8 cellular contexts compared by ENCODE assay signal in genomic region chr7:100705753-100706671, GRCh38. TPM values are rescaled to one million over a fixed set of nuclear protein-coding genes. Genes with fewer than 3 reads are reported as not detected.
A peak's percentile ranks its signal among the peaks of the same experiment; 100 is the strongest.
DNase-seq lines count a peak whose midpoint lies in the region; ATAC-seq and TF ChIP-seq lines count a peak whose summit lies in the region.

POP7 (plus strand) TSS chr7:100706121; CDS start chr7:100706831, 710 bp downstream.

- H3K9me3 ChIP-seq in liver (ENCODE audit: control insufficient read depth in 4 of 4, low read length in 3 of 4), result no peaks in the 10 kb centered on the region

- no peaks in the 10 kb centered on the region for H3K9me3 Mint-ChIP-seq in CD14-positive monocyte

- H3K27me3 Mint-ChIP-seq in CD14-positive monocyte (ENCODE audit: low read depth in 3 of 3), result peaks cover 6 to 15% (median 10%) of the 10 kb centered on the region in 3 donors

- TF ChIP-seq CTCF in CD14-positive monocyte (IDR thresholded peaks at IDR 0.05) (no peak), liver (IDR thresholded peaks at IDR 0.05; ENCODE audit: low read depth, low read length, missing input control) (no peak)

- H3K36me3 ChIP-seq in liver (ENCODE audit: control insufficient read depth in 4 of 4, insufficient read depth in 3 of 4, low read depth in 1 of 4, low read length in 3 of 4), result no peaks in the 10 kb centered on the region

- H3K27me3 ChIP-seq in liver (ENCODE audit: control insufficient read depth in 4 of 4, insufficient read depth in 4 of 4, low read length in 3 of 4), result no peaks in the 10 kb centered on the region

- peak within 1 kb of the TSS; percentile 79 to 93 (median 81) for H3K4me3 ChIP-seq in liver (ENCODE audit: low read depth in 1 of 3, low read length in 3 of 3)

- TF ChIP-seq RAD21 in liver (IDR thresholded peaks at IDR 0.05), result no peak

- peak; percentile 97 for DNase-seq in CD14-positive monocyte (ENCODE audit: low spot score)
- peak; percentile 99 for DNase-seq in NCI-H82 (lab: John Stamatoyannopoulos, UW)
- peak; percentile 99 for DNase-seq in activated CD4-positive, alpha-beta T cell treated with anti-CD3 and anti-CD28 coated beads, Interleukin-2, amount 50 U/mL, for 48 hours
- DNase-seq in dermis microvascular lymphatic vessel endothelial cell (ENCODE audit: low read depth in 2 of 2), result peak; percentile 95 to 98
- peak; percentile 99 for DNase-seq in stimulated activated CD4-positive, alpha-beta T cell treated with anti-CD3 and anti-CD28 coated beads, Interleukin-4, amount 100 ng/mL, for 24 hours

- peaks cover 16% of the 10 kb centered on the region for H3K4me1 Mint-ChIP-seq in CD14-positive monocyte

- H3K9ac ChIP-seq in liver (ENCODE audit: low read depth in 1 of 2, low read length in 2 of 2), result peak within 1 kb of the TSS; percentile 39 to 70

- H3K4me1 ChIP-seq in liver (ENCODE audit: control insufficient read depth in 4 of 4, insufficient read depth in 4 of 4, low read length in 3 of 4), result peaks cover 5 to 38% (median 18%) of the 10 kb centered on the region in 4 donors

- ATAC-seq in GM19397 (IDR thresholded peaks at IDR 0.05; ENCODE audit: unreplicated experiment) (peak; percentile 92), HG03571 (IDR thresholded peaks at IDR 0.05; ENCODE audit: unreplicated experiment) (peak; percentile 85)

- under 1% methylated on average over 86 of the region's 86 CpGs for WGBS in liver

- H3K4me3 Mint-ChIP-seq in CD14-positive monocyte, result peak within 1 kb of the TSS; percentile 94 to 96

- H3K27ac ChIP-seq in liver (ENCODE audit: low read depth in 1 of 2, low read length in 2 of 2), result peak within 1 kb of the TSS; percentile 89 to 96

- peaks cover 2 to 7% of the 10 kb centered on the region in 2 donors for H3K36me3 Mint-ChIP-seq in CD14-positive monocyte

- intact Hi-C loops in CD14-positive monocyte (cut with micrococcal nuclease), result loop anchor here (5.0 kb wide), 2 partner anchors 34 to 146 kb away; partner anchors contain the start of genes GNB2 (in 1 of the 2) and SLC12A9 (in 1 of the 2)

- peak within 1 kb of the TSS; percentile 82 to 96 (median 92) for H3K27ac Mint-ChIP-seq in CD14-positive monocyte

TF ChIP-seq in liver, 16 proteins besides CTCF, POLR2A, EP300 and RAD21:
- TF ChIP-seq GABPA (IDR thresholded peaks at IDR 0.05 in 1 of 2, conservative IDR thresholded peaks at IDR 0.05 in 1 of 2) (peak in 1 of 2 donors; percentile 86), HNF4A (conservative IDR thresholded peaks at IDR 0.05) (peak in 1 of 2 donors; percentile 64), YY1 (IDR thresholded peaks at IDR 0.05) (peak; percentile 65), MAX (IDR thresholded peaks at IDR 0.05) (peak; percentile 74), ATF3 (IDR thresholded peaks at IDR 0.05) (no peak), JUND (IDR thresholded peaks at IDR 0.05) (peak in 1 of 2 donors; percentile 50), ZBTB33 (IDR thresholded peaks at IDR 0.05) (peak; percentile 99), TAF1 (conservative IDR thresholded peaks at IDR 0.05) (no peak), SP1 (IDR thresholded peaks at IDR 0.05) (peak; percentile 71), REST (IDR thresholded peaks at IDR 0.05) (peak; percentile 70), RXRA (IDR thresholded peaks at IDR 0.05) (peak in 1 of 2 donors; percentile 63), FOXA1 (IDR thresholded peaks at IDR 0.05) (no peak), NR2F2 (IDR thresholded peaks at IDR 0.05) (no peak), HNF4G (IDR thresholded peaks at IDR 0.05) (no peak), EGR1 (IDR thresholded peaks at IDR 0.05; ENCODE audit: low read depth in 2 of 2) (peak in 1 of 2 donors; percentile 74), FOXA2 (IDR thresholded peaks at IDR 0.05) (no peak)

RNA-seq across cellular contexts. Expression of gene POP7, which starts in this region (rescaled TPM):
- polyA plus RNA-seq in CD14-positive monocyte (10 to 100 TPM; 41.6 to 48.5 TPM), liver (10 to 100 TPM; 31.1 to 40.1 TPM)
- total RNA-seq in dermis microvascular lymphatic vessel endothelial cell (32.2 and 36.6 TPM in 2 replicates), liver (10 to 100 TPM; 19.1 to 36.6 TPM)

Comparison
In these comparisons a context has a peak if more than half of its experiments do, and no peak if none do; other contexts are left out.
1. Peak in every context shown above with its lines: DNase-seq, ATAC-seq, H3K4me3 ChIP-seq and H3K27ac ChIP-seq.